In the genomic region with DNA sequence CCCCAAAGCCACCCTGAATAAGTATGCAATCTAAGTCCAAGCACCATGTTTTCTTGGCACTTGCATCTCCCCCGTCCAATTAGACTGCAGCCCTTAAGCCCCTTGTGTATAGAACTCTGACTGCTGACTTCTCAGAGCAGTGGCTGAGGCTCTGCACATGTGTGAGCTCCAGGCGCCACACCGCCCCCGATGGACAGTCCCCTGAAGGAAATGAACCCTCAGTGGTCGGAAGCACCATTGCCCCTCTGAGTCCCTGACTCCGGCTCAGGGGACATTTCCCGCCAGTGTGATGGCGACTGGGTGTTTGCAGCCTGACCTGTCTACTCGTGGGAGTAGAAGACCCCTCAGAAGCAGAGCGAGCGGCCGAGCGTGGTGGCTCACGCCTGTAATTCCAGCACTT, we compare ENCODE assay signal across 15 cellular contexts. TPM values are rescaled to one million over a fixed set of nuclear protein-coding genes. Genes with fewer than 3 reads are reported as not detected.
DNase-seq lines count a peak whose midpoint lies in the region; ATAC-seq and TF ChIP-seq lines count a peak whose summit lies in the region.
"Had no signal": no experiment of that assay in that cellular context is flagged by ENCODE, and none has a peak within 500 bp of the region (broad histone marks: within the 10 kb centered on the region; RNA-seq: fewer than 3 reads in every experiment).

No MANE protein-coding gene starts in this region.

- DNase-seq in ELF-1 (ENCODE audit: low read depth, low spot score) (peak; percentile 43), foreskin fibroblast (no peak), trophoblast cell (no peak), SW 1271 (lab: John Stamatoyannopoulos, UW) (no peak), GM13977 (ENCODE audit: low spot score) (no peak)
- DNase-seq: CD8-positive, alpha-beta memory T cell; NCI-H1436; NCI-H2029 treated with DMSO at 0.1 percent for 48 hours; NCI-H524; PC-9 had no signal

- no peaks in the 10 kb centered on the region for H3K79me2 ChIP-seq in OCI-LY1 (ENCODE audit: insufficient read depth, low read length)
- no peaks in the 10 kb centered on the region for H3K79me2 ChIP-seq in trophoblast cell (ENCODE audit: control insufficient read depth, insufficient read depth, low read length, poor library complexity)

- no peak overlapping the region for H4K91ac ChIP-seq in trophoblast cell (ENCODE audit: low read depth, low read length)

- H3K18ac ChIP-seq in trophoblast cell (ENCODE audit: low read length): no peak overlapping the region

- H3K9ac ChIP-seq in OCI-LY1 (ENCODE audit: low read length) (no peak overlapping the region), trophoblast cell (ENCODE audit: low read length) (no peak overlapping the region)
- H3K9ac ChIP-seq: BLaER1 had no signal

- in situ Hi-C loops in GM13977 (cut with MboI; ENCODE audit: low pct_unique_long_range_greater_than_20kb, low sequenced_read_pairs, unreplicated experiment): no loop called here

- no peak overlapping the region for H4K8ac ChIP-seq in trophoblast cell (ENCODE audit: low read depth, low read length)

- no peak overlapping the region for H3K23ac ChIP-seq in trophoblast cell (ENCODE audit: low read length)

- peaks cover 20% of the 10 kb centered on the region for H3K4me1 ChIP-seq in OCI-LY1 (ENCODE audit: insufficient read depth, low read length, severe bottlenecking)
- peaks cover 9% of the 10 kb centered on the region in 2 experiments for H3K4me1 ChIP-seq in trophoblast cell (ENCODE audit: control insufficient read depth in 1 of 2, insufficient read depth in 2 of 2, low read length in 2 of 2)

- no peak overlapping the region for H3K4me3 ChIP-seq in OCI-LY1 (ENCODE audit: low read depth, low read length, poor library complexity, severe bottlenecking)
- H3K4me3 ChIP-seq in foreskin fibroblast (ENCODE audit: low read depth in 1 of 2, low read length in 2 of 2): no peak overlapping the region
- no peak overlapping the region for H3K4me3 ChIP-seq in trophoblast cell (ENCODE audit: low read depth, low read length)
- H3K4me3 ChIP-seq: BLaER1, HAP-1, PC-9, SK-N-MC had no signal

- H2BK5ac ChIP-seq in trophoblast cell (ENCODE audit: low read depth, low read length, poor library complexity): no peak overlapping the region

- H3K14ac ChIP-seq in trophoblast cell (ENCODE audit: low read length): no peak overlapping the region

- ATAC-seq in esophagus mucosa: no peak

- H3K4ac ChIP-seq in trophoblast cell (ENCODE audit: low read depth, low read length): no peak overlapping the region

- H2BK12ac ChIP-seq in trophoblast cell (ENCODE audit: low read length): peak overlapping the region; percentile 38

- H3K79me1 ChIP-seq in trophoblast cell (ENCODE audit: low read length): peaks cover 9% of the 10 kb centered on the region

- H3K27me3 ChIP-seq in OCI-LY1 (ENCODE audit: insufficient read depth, low read length) (no peaks in the 10 kb centered on the region), trophoblast cell (ENCODE audit: insufficient read depth, low read length) (no peaks in the 10 kb centered on the region)
- H3K27me3 ChIP-seq: BLaER1 had no signal

- H2AK5ac ChIP-seq in trophoblast cell (ENCODE audit: low read length): no peak overlapping the region

- no peak overlapping the region for H4K12ac ChIP-seq in trophoblast cell (ENCODE audit: low read depth, low read length)

- no peaks in the 10 kb centered on the region for H3F3A ChIP-seq in OCI-LY1 (ENCODE audit: insufficient read depth, low read length)

- TF ChIP-seq CTCF in OCI-LY1 (IDR thresholded peaks at IDR 0.05; ENCODE audit: low read length) (peak; percentile 12; the same call in 1 of the 2 replicates), foreskin fibroblast (IDR thresholded peaks at IDR 0.05; ENCODE audit: low read depth, low read length) (peak; percentile 3), GM13977 (IDR thresholded peaks at IDR 0.05; ENCODE audit: extremely low read depth, insufficient read depth, missing control alignments) (no peak)

- no CpG with 5 or more reads among the region's 14 CpGs for WGBS in trophoblast cell (ENCODE audit: extremely low coverage, insufficient coverage, insufficient read length)

- H2BK120ac ChIP-seq in trophoblast cell (ENCODE audit: insufficient read depth, low read length, poor library complexity): no peak overlapping the region

- H3K9me3 ChIP-seq in OCI-LY1 (ENCODE audit: low read length) (no peaks in the 10 kb centered on the region), trophoblast cell (ENCODE audit: insufficient read depth, low read depth, low read length) (no peaks in the 10 kb centered on the region)
- H3K9me3 ChIP-seq: HAP-1 had no signal

- no peaks in the 10 kb centered on the region for H4K20me1 ChIP-seq in OCI-LY1 (ENCODE audit: insufficient read depth, low read length)
- H4K20me1 ChIP-seq: BLaER1 had no signal

- no peak overlapping the region for H3K27ac ChIP-seq in OCI-LY1 (ENCODE audit: low read depth, low read length, poor library complexity, severe bottlenecking)
- H3K27ac ChIP-seq in trophoblast cell (ENCODE audit: low read depth, low read length): no peak overlapping the region
- H3K27ac ChIP-seq: BLaER1, PC-9, SK-N-MC had no signal

- no peak overlapping the region for H2AFZ ChIP-seq in OCI-LY1 (ENCODE audit: low read length)
- no peak overlapping the region for H2AFZ ChIP-seq in trophoblast cell (ENCODE audit: insufficient read depth, low read length, poor library complexity)
- H2AFZ ChIP-seq: PC-9 had no signal

- H3K4me2 ChIP-seq in OCI-LY1 (ENCODE audit: low read length) (no peak overlapping the region), trophoblast cell (ENCODE audit: low read length) (no peak overlapping the region)
- H3K4me2 ChIP-seq: BLaER1, PC-9 had no signal

- no peaks in the 10 kb centered on the region for H3K36me3 ChIP-seq in OCI-LY1 (ENCODE audit: insufficient read depth, low read length)
- H3K36me3 ChIP-seq in trophoblast cell (ENCODE audit: control insufficient read depth in 1 of 2, insufficient read depth in 2 of 2, low read length in 2 of 2): no peaks in the 10 kb centered on the region
- H3K36me3 ChIP-seq: BLaER1, HAP-1 had no signal

- H3K9me2 ChIP-seq in OCI-LY1 (ENCODE audit: low read depth, low read length): no peaks in the 10 kb centered on the region

RNA-seq across cellular contexts. Expression of a gene that starts 37.2 kb away (rescaled TPM):
- 10.1 and 10.5 TPM in 2 replicates for polyA plus RNA-seq in trophoblast cell (2013)
- total RNA-seq in esophagus mucosa: 2.8 TPM
